In the genomic region with DNA sequence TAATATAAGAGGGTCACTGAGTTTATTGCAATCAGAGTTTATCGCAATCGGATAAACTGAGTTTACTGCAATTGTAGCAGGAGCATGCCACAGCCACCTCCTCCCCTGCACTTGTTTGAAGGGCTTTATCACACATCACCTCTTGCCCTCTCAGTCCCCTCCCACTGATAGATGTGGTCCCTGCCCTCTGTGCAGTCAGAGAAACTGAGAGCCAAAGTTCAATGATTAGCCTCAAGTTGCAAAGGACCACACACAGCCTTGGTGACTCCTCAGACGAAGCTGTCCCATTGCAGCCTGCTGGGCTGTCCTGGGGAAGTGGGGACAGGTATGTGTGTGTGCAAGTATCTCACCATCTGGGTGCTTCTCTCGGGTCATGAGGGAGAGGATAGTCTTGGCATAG, we compare ENCODE assay signal across 15 cellular contexts. TPM values are rescaled to one million over a fixed set of nuclear protein-coding genes. Genes with fewer than 3 reads are reported as not detected.
A peak's percentile ranks its signal among the peaks of the same experiment; 100 is the strongest.
DNase-seq lines count a peak whose midpoint lies in the region; ATAC-seq and TF ChIP-seq lines count a peak whose summit lies in the region.
"Had no signal": no experiment of that assay in that cellular context is flagged by ENCODE, and none has a peak within 500 bp of the region (broad histone marks: within the 10 kb centered on the region; RNA-seq: fewer than 3 reads in every experiment).

No MANE protein-coding gene starts in this region.

- CTCF ChIA-PET in activated CD4-positive, alpha-beta T cell treated with anti-CD3 and anti-CD28 coated beads, Interleukin-2, amount 10 ng/mL, durations not matched to agents 7 days and 5 days (lab: Charles Lee) = no interaction called here
- CTCF ChIA-PET in activated CD4-positive, alpha-beta T cell treated with anti-CD3 and anti-CD28 coated beads for 36 hours (lab: Charles Lee) = no interaction called here
- CTCF ChIA-PET in RWPE1 (lab: Yijun Ruan, JAX) = no interaction called here

- intact Hi-C loops in activated CD4-positive, alpha-beta T cell treated with anti-CD3 and anti-CD28 coated beads for 36 hours (cut with DNase I, micrococcal nuclease) = no loop called here

- no peak for TF ChIP-seq CTCF in RWPE1 (conservative IDR thresholded peaks at IDR 0.05; ENCODE audit: low read depth)
- no peak for TF ChIP-seq CTCF in endothelial cell (IDR thresholded peaks at IDR 0.05; ENCODE audit: unreplicated experiment)

- POLR2A ChIA-PET in activated CD4-positive, alpha-beta T cell treated with anti-CD3 and anti-CD28 coated beads, Interleukin-2, amount 10 ng/mL, durations not matched to agents 7 days and 5 days (lab: Charles Lee) = no interaction called here
- POLR2A ChIA-PET in activated CD4-positive, alpha-beta T cell treated with anti-CD3 and anti-CD28 coated beads for 36 hours (lab: Charles Lee) = no interaction called here
- POLR2A ChIA-PET in RWPE1 (lab: Yijun Ruan, JAX; ENCODE audit: low non-redundant PET) = no interaction called here

- H3K4me1 Mint-ChIP-seq in activated CD4-positive, alpha-beta T cell treated with anti-CD3 and anti-CD28 coated beads, Interleukin-2, amount 10 ng/mL, durations not matched to agents 7 days and 5 days = no peaks in the 10 kb centered on the region
- no peaks in the 10 kb centered on the region for H3K4me1 Mint-ChIP-seq in activated CD4-positive, alpha-beta T cell treated with anti-CD3 and anti-CD28 coated beads for 36 hours
- no peaks in the 10 kb centered on the region for H3K4me1 Mint-ChIP-seq in endothelial cell (ENCODE audit: unreplicated experiment)
- H3K4me1 Mint-ChIP-seq: B cell, H9 had no signal

- no peaks in the 10 kb centered on the region for H3K27me3 Mint-ChIP-seq in activated CD4-positive, alpha-beta T cell treated with anti-CD3 and anti-CD28 coated beads, Interleukin-2, amount 10 ng/mL, durations not matched to agents 7 days and 5 days
- no peaks in the 10 kb centered on the region for H3K27me3 Mint-ChIP-seq in activated CD4-positive, alpha-beta T cell treated with anti-CD3 and anti-CD28 coated beads for 36 hours
- peaks cover 5% of the 10 kb centered on the region for H3K27me3 Mint-ChIP-seq in endothelial cell (ENCODE audit: unreplicated experiment)
- H3K27me3 Mint-ChIP-seq: B cell had no signal

- peaks cover 47% of the 10 kb centered on the region for H3K36me3 Mint-ChIP-seq in activated CD4-positive, alpha-beta T cell treated with anti-CD3 and anti-CD28 coated beads, Interleukin-2, amount 10 ng/mL, durations not matched to agents 7 days and 5 days (ENCODE audit: low read depth)
- peaks cover 62% of the 10 kb centered on the region for H3K36me3 Mint-ChIP-seq in activated CD4-positive, alpha-beta T cell treated with anti-CD3 and anti-CD28 coated beads for 36 hours (ENCODE audit: low read depth)
- peaks cover 73% of the 10 kb centered on the region for H3K36me3 Mint-ChIP-seq in endothelial cell (ENCODE audit: low read depth, unreplicated experiment)

- no peak for DNase-seq in activated CD4-positive, alpha-beta T cell treated with anti-CD3 and anti-CD28 coated beads, Interleukin-2, amount 10 ng/mL, durations not matched to agents 7 days and 5 days
- DNase-seq in activated CD4-positive, alpha-beta T cell treated with anti-CD3 and anti-CD28 coated beads for 36 hours = no peak
- DNase-seq in RWPE1 (ENCODE audit: low spot score) (no peak), endothelial cell (ENCODE audit: low spot score) (no peak), occipital lobe (lab: John Stamatoyannopoulos, UW) (no peak), AG08395 (ENCODE audit: low spot score) (no peak)
- DNase-seq: Calu3; CD8-positive, alpha-beta T cell; DMS79 treated with DMSO at 0.1 percent for 48 hours; H9 had no signal

- peak overlapping the region; percentile 31 for H3K27ac Mint-ChIP-seq in activated CD4-positive, alpha-beta T cell treated with anti-CD3 and anti-CD28 coated beads, Interleukin-2, amount 10 ng/mL, durations not matched to agents 7 days and 5 days
- H3K27ac Mint-ChIP-seq in activated CD4-positive, alpha-beta T cell treated with anti-CD3 and anti-CD28 coated beads for 36 hours = no peak overlapping the region
- no peak overlapping the region for H3K27ac Mint-ChIP-seq in endothelial cell (ENCODE audit: unreplicated experiment)
- H3K27ac Mint-ChIP-seq: B cell; CD8-positive, alpha-beta T cell had no signal

- H3K4me3 Mint-ChIP-seq in activated CD4-positive, alpha-beta T cell treated with anti-CD3 and anti-CD28 coated beads, Interleukin-2, amount 10 ng/mL, durations not matched to agents 7 days and 5 days = no peak overlapping the region
- H3K4me3 Mint-ChIP-seq in activated CD4-positive, alpha-beta T cell treated with anti-CD3 and anti-CD28 coated beads for 36 hours = no peak overlapping the region
- H3K4me3 Mint-ChIP-seq in endothelial cell (ENCODE audit: unreplicated experiment) = peak overlapping the region; percentile 42
- H3K4me3 Mint-ChIP-seq: B cell; CD8-positive, alpha-beta T cell; H9 had no signal

- H3K27ac ChIP-seq in RWPE1 = peak overlapping the region; percentile 34; the same call in 1 of the 2 replicates
- H3K27ac ChIP-seq: 22Rv1; BLaER1 treated with 17β-estradiol and CSF1 and Interleukin-3, amounts not matched to agents 10 nM and 100 nM had no signal

- ATAC-seq in activated CD4-positive, alpha-beta T cell treated with anti-CD3 and anti-CD28 coated beads for 36 hours = no peak
- no peak for ATAC-seq in HG02571 (IDR thresholded peaks at IDR 0.05; ENCODE audit: unreplicated experiment)
- ATAC-seq: CD8-positive, alpha-beta T cell; GM12878 had no signal

- H3K9me3 Mint-ChIP-seq in activated CD4-positive, alpha-beta T cell treated with anti-CD3 and anti-CD28 coated beads, Interleukin-2, amount 10 ng/mL, durations not matched to agents 7 days and 5 days = no peaks in the 10 kb centered on the region
- no peaks in the 10 kb centered on the region for H3K9me3 Mint-ChIP-seq in activated CD4-positive, alpha-beta T cell treated with anti-CD3 and anti-CD28 coated beads for 36 hours (ENCODE audit: low read depth)
- no peaks in the 10 kb centered on the region for H3K9me3 Mint-ChIP-seq in endothelial cell (ENCODE audit: unreplicated experiment)
- H3K9me3 Mint-ChIP-seq: CD8-positive, alpha-beta T cell; H9 had no signal

RNA-seq across cellular contexts. Expression of gene ACLY, which starts 13.6 kb away (rescaled TPM):
- total RNA-seq in activated CD4-positive, alpha-beta T cell treated with anti-CD3 and anti-CD28 coated beads, Interleukin-2, amount 10 ng/mL, durations not matched to agents 7 days and 5 days = 100 to 1,000 TPM; 143 to 150 TPM
- 100 to 1,000 TPM; 189 to 192 TPM for total RNA-seq in activated CD4-positive, alpha-beta T cell treated with anti-CD3 and anti-CD28 coated beads for 36 hours
- 376 TPM for total RNA-seq in endothelial cell (ENCODE audit: unreplicated experiment)
- total RNA-seq in occipital lobe = 118 TPM

RNA-seq across cellular contexts. Expression of gene ODAD4, which starts 25.2 kb away (rescaled TPM):
- under 1 TPM; 0.40 to 0.42 TPM for total RNA-seq in activated CD4-positive, alpha-beta T cell treated with anti-CD3 and anti-CD28 coated beads, Interleukin-2, amount 10 ng/mL, durations not matched to agents 7 days and 5 days
- total RNA-seq in activated CD4-positive, alpha-beta T cell treated with anti-CD3 and anti-CD28 coated beads for 36 hours = 1 to 10 TPM in 1 of 2 experiments, under 1 TPM in 1; 0.81 to 1.1 TPM
- total RNA-seq in endothelial cell (ENCODE audit: unreplicated experiment) (2.2 TPM), occipital lobe (1.6 TPM)

RNA-seq across cellular contexts. Expression of gene KLHL11, which starts 39.9 kb away (rescaled TPM):
- 10 to 100 TPM; 13.2 to 13.9 TPM for total RNA-seq in activated CD4-positive, alpha-beta T cell treated with anti-CD3 and anti-CD28 coated beads, Interleukin-2, amount 10 ng/mL, durations not matched to agents 7 days and 5 days
- 10 to 100 TPM; 16.4 to 18.0 TPM for total RNA-seq in activated CD4-positive, alpha-beta T cell treated with anti-CD3 and anti-CD28 coated beads for 36 hours
- total RNA-seq in endothelial cell (ENCODE audit: unreplicated experiment) = 9.0 TPM
- 74.9 TPM for total RNA-seq in occipital lobe
